In the genomic region with DNA sequence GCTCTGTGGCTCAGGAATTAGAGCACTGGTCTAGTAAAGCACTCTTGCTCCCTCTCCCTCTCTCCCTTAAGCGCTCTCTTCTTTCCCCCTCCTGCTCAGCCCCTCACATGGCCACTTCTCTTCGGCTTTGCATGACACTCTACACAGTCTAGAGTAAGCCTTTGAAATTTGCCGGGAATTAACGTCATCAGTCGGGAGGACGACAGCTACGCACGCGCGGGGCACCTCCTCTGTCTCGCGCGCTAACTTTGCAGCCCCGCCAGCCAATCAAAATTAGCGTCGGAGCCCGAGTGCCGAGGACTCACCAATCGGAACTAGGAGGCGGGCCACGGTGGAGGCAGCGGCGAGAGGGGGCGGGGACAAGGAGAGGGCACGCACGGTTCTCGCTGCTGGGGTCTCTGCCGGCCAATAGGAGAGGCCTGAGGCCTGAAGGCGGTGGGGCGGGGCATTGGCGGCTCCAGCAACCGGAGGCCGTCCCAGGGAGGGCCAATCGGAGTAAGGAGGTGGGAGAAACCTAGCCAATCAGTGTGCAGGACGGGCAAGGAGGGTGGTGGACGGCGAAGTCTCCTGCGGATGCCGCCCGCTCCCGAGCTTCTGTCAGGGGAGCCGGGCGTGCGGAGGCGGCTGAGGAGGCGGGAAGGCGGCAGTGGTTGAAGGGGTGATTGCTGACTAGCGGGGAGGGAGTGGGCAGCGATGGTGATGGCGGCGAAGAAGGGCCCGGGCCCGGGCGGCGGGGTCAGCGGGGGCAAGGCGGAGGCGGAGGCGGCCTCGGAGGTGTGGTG, we compare ENCODE assay signal across 8 cellular contexts. TPM values are rescaled to one million over a fixed set of nuclear protein-coding genes. Genes with fewer than 3 reads are reported as not detected.
DNase-seq lines count a peak whose midpoint lies in the region; ATAC-seq and TF ChIP-seq lines count a peak whose summit lies in the region.

A gene with protein sequence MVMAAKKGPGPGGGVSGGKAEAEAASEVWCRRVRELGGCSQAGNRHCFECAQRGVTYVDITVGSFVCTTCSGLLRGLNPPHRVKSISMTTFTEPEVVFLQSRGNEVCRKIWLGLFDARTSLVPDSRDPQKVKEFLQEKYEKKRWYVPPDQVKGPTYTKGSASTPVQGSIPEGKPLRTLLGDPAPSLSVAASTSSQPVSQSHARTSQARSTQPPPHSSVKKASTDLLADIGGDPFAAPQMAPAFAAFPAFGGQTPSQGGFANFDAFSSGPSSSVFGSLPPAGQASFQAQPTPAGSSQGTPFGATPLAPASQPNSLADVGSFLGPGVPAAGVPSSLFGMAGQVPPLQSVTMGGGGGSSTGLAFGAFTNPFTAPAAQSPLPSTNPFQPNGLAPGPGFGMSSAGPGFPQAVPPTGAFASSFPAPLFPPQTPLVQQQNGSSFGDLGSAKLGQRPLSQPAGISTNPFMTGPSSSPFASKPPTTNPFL (plus strand): TSS at position 550 of the 782 bp plus-strand sequence. CDS start 144 bp downstream, at position 694.

- H3K36me3 ChIP-seq in urinary bladder (ENCODE audit: insufficient read depth), result no peaks in the 10 kb centered on the region

- TF ChIP-seq CTCF in GM13977 (IDR thresholded peaks at IDR 0.05; ENCODE audit: extremely low read depth, insufficient read depth, missing control alignments), result no peak

- H3K27ac ChIP-seq in urinary bladder (ENCODE audit: low read depth), result peak within 1 kb of the TSS; percentile 75

- H3K4me1 ChIP-seq in urinary bladder (ENCODE audit: insufficient read depth), result no peaks in the 10 kb centered on the region

- DNase-seq in GM13977 (ENCODE audit: low spot score) (peak; percentile 97), NCI-H1694 (lab: John Stamatoyannopoulos, UW) (peak; percentile 99), amniotic stem cell (lab: John Stamatoyannopoulos, UW) (peak; percentile 100), left cardiac atrium (peak; percentile 100), posterior vena cava (ENCODE audit: low spot score) (peak; percentile 100)

- ATAC-seq in HG02884 (IDR thresholded peaks at IDR 0.05; ENCODE audit: unreplicated experiment), result peak; percentile 94
- ATAC-seq in left cardiac atrium, result peak; percentile 99 to 100

- H3K36me3 Mint-ChIP-seq in T-helper 1 cell treated with Interleukin-12 subunit alpha and Interleukin-12 subunit beta and Interleukin-4 antibody, amounts not matched to agents 30 μg/mL and 1 μg/mL, for 36 hours (ENCODE audit: low read depth), result peaks cover 9% of the 10 kb centered on the region

- intact Hi-C loops in left cardiac atrium (cut with DNase I) (no loop called here), posterior vena cava (cut with DNase I) (loop anchor here in 1 of 2 donors (5.0 kb wide), 1 partner anchor 1793 kb away; no protein-coding TSS in a partner anchor)

- H3K4me3 ChIP-seq in urinary bladder (ENCODE audit: low read depth, low read length), result peak within 1 kb of the TSS; percentile 92

- no peaks in the 10 kb centered on the region for H3K9me3 Mint-ChIP-seq in T-helper 1 cell treated with Interleukin-12 subunit alpha and Interleukin-12 subunit beta and Interleukin-4 antibody, amounts not matched to agents 30 μg/mL and 1 μg/mL, for 36 hours

- peak within 1 kb of the TSS; percentile 71 for H3K27ac Mint-ChIP-seq in T-helper 1 cell treated with Interleukin-12 subunit alpha and Interleukin-12 subunit beta and Interleukin-4 antibody, amounts not matched to agents 30 μg/mL and 1 μg/mL, for 36 hours

- in situ Hi-C loops in GM13977 (cut with MboI; ENCODE audit: low pct_unique_long_range_greater_than_20kb, low sequenced_read_pairs, unreplicated experiment), result no loop called here

- H3K4me3 Mint-ChIP-seq in T-helper 1 cell treated with Interleukin-12 subunit alpha and Interleukin-12 subunit beta and Interleukin-4 antibody, amounts not matched to agents 30 μg/mL and 1 μg/mL, for 36 hours, result peak within 1 kb of the TSS; percentile 98

- peaks cover 38% of the 10 kb centered on the region for H3K4me1 Mint-ChIP-seq in T-helper 1 cell treated with Interleukin-12 subunit alpha and Interleukin-12 subunit beta and Interleukin-4 antibody, amounts not matched to agents 30 μg/mL and 1 μg/mL, for 36 hours (ENCODE audit: low read depth)

- WGBS in urinary bladder, result under 1% methylated on average over 60 of the region's 60 CpGs

- no peaks in the 10 kb centered on the region for H3K27me3 Mint-ChIP-seq in T-helper 1 cell treated with Interleukin-12 subunit alpha and Interleukin-12 subunit beta and Interleukin-4 antibody, amounts not matched to agents 30 μg/mL and 1 μg/mL, for 36 hours (ENCODE audit: low read depth)

RNA-seq across cellular contexts. Expression of the gene that starts here (rescaled TPM):
- 10 to 100 TPM; 21.0 to 24.3 TPM for total RNA-seq in left cardiac atrium
- 10 to 100 TPM; 18.8 to 20.4 TPM for total RNA-seq in posterior vena cava
- 9.9 TPM for total RNA-seq in urinary bladder
- 36.6 TPM for polyA plus RNA-seq in urinary bladder

Comparison
In these comparisons a context has a peak if more than half of its experiments do, and no peak if none do; other contexts are left out.
1. Peak in every context shown above with its lines: DNase-seq, ATAC-seq, H3K4me3 ChIP-seq and H3K27ac ChIP-seq.